ENCODE assay signal across 9 cellular contexts in the genomic region with DNA sequence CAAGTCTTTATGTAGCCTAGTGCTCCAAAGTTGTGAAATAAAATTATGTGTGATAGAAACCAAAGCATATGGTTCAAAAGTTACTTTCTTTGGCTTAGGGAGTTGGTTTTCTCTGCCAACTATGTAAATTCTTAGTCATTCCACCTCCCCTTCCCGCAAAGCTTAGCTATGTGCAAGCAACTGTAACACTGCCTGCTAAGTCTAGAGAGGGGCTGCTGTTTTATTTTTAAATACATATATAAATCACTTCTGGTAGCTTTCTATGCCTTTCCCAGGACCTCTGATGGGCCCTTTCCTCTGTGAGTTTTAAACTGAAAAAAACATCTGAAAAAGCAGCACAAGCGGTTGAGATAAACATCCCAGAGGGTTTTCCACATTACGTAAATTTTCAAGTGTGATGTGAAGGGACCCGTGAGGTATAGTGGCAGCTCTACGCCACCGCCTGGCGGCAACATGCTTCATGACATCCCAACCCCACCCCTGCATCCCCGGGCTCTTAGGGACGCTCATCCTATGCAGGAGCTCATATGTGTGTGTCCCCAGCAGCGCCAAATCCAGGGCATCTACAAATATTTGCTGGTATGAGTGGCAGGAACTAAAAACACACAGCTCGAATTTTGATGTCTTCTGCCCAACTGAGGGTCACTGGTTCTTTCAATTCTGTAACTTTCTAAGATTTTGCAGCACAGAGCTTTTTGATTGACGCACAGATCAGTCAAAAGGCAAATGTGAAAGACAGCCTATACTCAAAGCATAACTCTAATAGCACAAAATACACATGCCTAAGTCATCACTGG. TPM values are rescaled to one million over a fixed set of nuclear protein-coding genes. Genes with fewer than 3 reads are reported as not detected.
DNase-seq lines count a peak whose midpoint lies in the region; ATAC-seq and TF ChIP-seq lines count a peak whose summit lies in the region.
"Had no signal": no experiment of that assay in that cellular context is flagged by ENCODE, and none has a peak within 500 bp of the region (broad histone marks: within the 10 kb centered on the region; RNA-seq: fewer than 3 reads in every experiment).

No MANE protein-coding gene starts in this region.

- peaks cover 0 to 1% (median 0%) of the 10 kb centered on the region in 3 donors for H3K27me3 Mint-ChIP-seq in immature natural killer cell (ENCODE audit: low read depth in 3 of 3)

- peak; percentile 83 for TF ChIP-seq CTCF in GM12873 (IDR thresholded peaks at IDR 0.05; ENCODE audit: insufficient read depth, low read depth, low read length, missing control alignments)
- peak; percentile 60 for TF ChIP-seq CTCF in WI38 (IDR thresholded peaks at IDR 0.05; ENCODE audit: low read depth, low read length)

- TF ChIP-seq POLR2A in GM18505 (IDR thresholded peaks at IDR 0.05; ENCODE audit: borderline replicate concordance, extremely low read depth, insufficient read depth, insufficient read length): no peak

- no peaks in the 10 kb centered on the region for H3K9me3 Mint-ChIP-seq in immature natural killer cell

- no peak overlapping the region for H3K4me3 ChIP-seq in WI38 (ENCODE audit: low read depth, low read length)

- DNase-seq in immature natural killer cell: peak in 2 of 3 donors; percentile 6 to 12
- DNase-seq in central memory CD4-positive, alpha-beta T cell: no peak
- DNase-seq in sciatic nerve (ENCODE audit: low spot score): no peak
- no peak for DNase-seq in NCI-H524 treated with DMSO at 0.1 percent for 48 hours (lab: John Stamatoyannopoulos, UW)

- no peak overlapping the region for H3K27ac Mint-ChIP-seq in immature natural killer cell

- ATAC-seq in HG02642 (IDR thresholded peaks at IDR 0.05; ENCODE audit: poor library complexity, unreplicated experiment) (peak; percentile 64), GM18505 (IDR thresholded peaks at IDR 0.05; ENCODE audit: unreplicated experiment) (no peak), sciatic nerve (no peak)

- intact Hi-C loops in sciatic nerve (cut with DNase I): no loop called here

- peaks cover 11 to 17% of the 10 kb centered on the region in 2 donors for H3K4me1 Mint-ChIP-seq in immature natural killer cell

- H3K4me3 Mint-ChIP-seq in immature natural killer cell: no peak overlapping the region

- peaks cover 16 to 34% (median 22%) of the 10 kb centered on the region in 3 donors for H3K36me3 Mint-ChIP-seq in immature natural killer cell

RNA-seq across cellular contexts. Expression of a gene that starts 12.8 kb away (rescaled TPM):
- 10 to 100 TPM; 10.4 to 17.4 (median 16.1) TPM for polyA plus RNA-seq in immature natural killer cell
- 15.3 TPM for total RNA-seq in sciatic nerve

RNA-seq across cellular contexts. Expression of a gene that starts 53.6 kb away (rescaled TPM):
- polyA plus RNA-seq in immature natural killer cell: under 1 TPM in 1 of 3 donors, not detected in 2; 0.87 TPM
- 1.6 TPM for total RNA-seq in sciatic nerve
- polyA plus RNA-seq: keratinocyte had no signal

Comparison
In these comparisons a context has a peak if more than half of its experiments do, and no peak if none do; other contexts are left out.
1. DNase-seq: peak in immature natural killer cell (2 of 3); none in central memory CD4-positive, alpha-beta T cell (single experiment), sciatic nerve (single experiment) and NCI-H524 treated with DMSO at 0.1 percent for 48 hours (single experiment).